22 cellular contexts compared by ENCODE assay signal in the genomic region with DNA sequence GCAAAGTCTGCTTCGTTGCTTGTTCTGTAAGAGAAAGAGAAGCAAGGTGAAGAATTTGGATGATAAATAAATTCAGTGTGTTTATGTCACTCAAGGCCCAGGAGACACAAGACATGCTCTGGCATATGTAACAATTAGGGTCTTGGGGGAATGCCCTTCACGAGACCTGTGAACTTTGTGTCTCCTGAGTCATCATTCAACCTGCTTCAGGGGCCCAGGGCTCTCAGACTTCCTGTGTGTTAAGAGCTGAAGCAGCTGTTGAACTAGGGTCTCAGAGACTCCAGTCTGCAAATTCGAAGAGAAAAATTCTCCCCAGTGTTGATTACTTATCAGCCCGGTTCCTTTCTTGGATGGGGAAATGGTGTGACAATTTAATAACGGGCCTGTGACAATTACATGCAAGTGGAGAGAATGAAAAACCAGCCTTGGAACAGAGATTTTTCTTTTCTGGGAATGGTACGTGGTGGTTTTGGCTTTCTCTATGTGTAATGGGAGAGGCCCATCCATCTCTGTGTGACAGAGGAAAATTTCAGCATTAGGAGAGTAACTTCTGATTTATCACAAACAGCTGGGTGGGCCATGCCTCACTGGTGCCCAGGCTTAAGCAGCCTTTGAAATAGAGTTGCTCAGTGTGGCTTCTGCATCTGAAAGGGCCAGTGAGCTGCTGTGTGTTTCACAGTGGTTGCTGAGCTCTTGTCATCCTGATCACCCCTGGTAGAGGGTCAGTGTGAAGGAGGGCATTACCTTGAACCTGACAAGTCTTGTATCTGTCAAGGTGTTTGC. TPM values are rescaled to one million over a fixed set of nuclear protein-coding genes. Genes with fewer than 3 reads are reported as not detected.
DNase-seq lines count a peak whose midpoint lies in the region; ATAC-seq, FAIRE-seq and TF ChIP-seq lines count a peak whose summit lies in the region.
"Had no signal": no experiment of that assay in that cellular context is flagged by ENCODE, and none has a peak within 500 bp of the region (broad histone marks: within the 10 kb centered on the region; RNA-seq: fewer than 3 reads in every experiment).

No MANE protein-coding gene starts in this region.

- H3K79me1 ChIP-seq in H1 (ENCODE audit: low read depth, low read length) = peaks cover 4% of the 10 kb centered on the region; the same call in 1 of the 2 replicates

- no peak overlapping the region for H3K4me2 ChIP-seq in H1 (ENCODE audit: insufficient read depth in 1 of 2, low read depth in 2 of 2, low read length in 2 of 2)
- H3K4me2 ChIP-seq: A549; BLaER1 treated with 17β-estradiol and CSF1 and Interleukin-3, amounts not matched to agents 10 nM and 100 nM had no signal

- H2BK15ac ChIP-seq in H1 (ENCODE audit: low read length) = no peak overlapping the region

- H3K56ac ChIP-seq in H1 (replicated peaks; ENCODE audit: insufficient read length, low read depth, low read length) = no peak overlapping the region

- H4K5ac ChIP-seq in H1 (ENCODE audit: insufficient read length, low read depth, low read length) = no peak overlapping the region

- H4K91ac ChIP-seq in H1 (replicated peaks; ENCODE audit: insufficient read length, low read length) = no peak overlapping the region

- no peak overlapping the region for H3K23ac ChIP-seq in H1 (ENCODE audit: insufficient read length)

- H3K9ac ChIP-seq in H1 (replicated peaks in 1 of 4; ENCODE audit: extremely low read depth in 1 of 4, low read depth in 3 of 4, low read length in 3 of 4) = peak overlapping the region in 1 of 4 experiments; percentile 28; a peak in 1 of 7 replicates
- H3K9ac ChIP-seq: BLaER1 treated with 17β-estradiol and CSF1 and Interleukin-3, amounts not matched to agents 10 nM and 100 nM had no signal

- H3K36me3 Mint-ChIP-seq in nephron (ENCODE audit: low read depth) (peaks cover 4% of the 10 kb centered on the region), immature natural killer cell (no peaks in the 10 kb centered on the region)

- ATAC-seq in heart right ventricle = no peak
- no peak for ATAC-seq in GM21529 (IDR thresholded peaks at IDR 0.05; ENCODE audit: unreplicated experiment)
- ATAC-seq: A549, left cardiac atrium had no signal

- no peak for TF ChIP-seq RAD21 in H1 (IDR thresholded peaks at IDR 0.05 in 1 of 2, conservative IDR thresholded peaks at IDR 0.05 in 1 of 2; ENCODE audit: low read depth in 2 of 2, low read length in 2 of 2)

- H3K36me3 ChIP-seq in cardiac muscle cell (no peaks in the 10 kb centered on the region), heart right ventricle (no peaks in the 10 kb centered on the region), H1 (ENCODE audit: control insufficient read depth in 2 of 4, insufficient read depth in 4 of 4, low read length in 3 of 4) (no peaks in the 10 kb centered on the region), uterus (no peaks in the 10 kb centered on the region)
- H3K36me3 ChIP-seq: tibial artery had no signal

- H2BK20ac ChIP-seq in H1 (ENCODE audit: low read length) = peak overlapping the region; percentile 36; the same call in 1 of the 2 replicates

- no peak for DNase-seq in cardiac muscle cell (ENCODE audit: low read depth in 1 of 2, low spot score in 1 of 2)
- no peak for DNase-seq in heart right ventricle
- no peak for DNase-seq in H1 (ENCODE audit: low read depth in 1 of 2, low spot score in 2 of 2)
- DNase-seq in uterus = no peak
- no peak for DNase-seq in frontal cortex (ENCODE audit: low spot score in 2 of 2)
- DNase-seq in immature natural killer cell = no peak
- DNase-seq: activated CD8-positive, alpha-beta memory T cell treated with anti-CD3 and anti-CD28 coated beads, Interleukin-2, amount 50 U/mL, for 48 hours; activated effector memory CD4-positive, alpha-beta T cell treated with anti-CD3 and anti-CD28 coated beads, Interleukin-2, amount 50 U/mL, for 16 hours; KBM-7; left cardiac atrium; NCI-H2171; NCI-H524; stimulated activated CD4-positive, alpha-beta T cell treated with anti-CD3 and anti-CD28 coated beads, Interleukin-4, amount 100 ng/mL, for 4 hours; T-helper 9 cell; tibial artery had no signal

- H3K14ac ChIP-seq in H1 (ENCODE audit: insufficient read length) = no peak overlapping the region

- no peak overlapping the region for H3K4ac ChIP-seq in H1 (replicated peaks; ENCODE audit: insufficient read length, low read depth, low read length)

- no peak for TF ChIP-seq POLR2A in H1 (IDR thresholded peaks at IDR 0.05; ENCODE audit: control extremely low read depth in 1 of 2, low read depth in 2 of 2, low read length in 2 of 2)
- no peak for TF ChIP-seq POLR2A in uterus (IDR thresholded peaks at IDR 0.05)

- H3K27me3 ChIP-seq in cardiac muscle cell = no peaks in the 10 kb centered on the region
- H3K27me3 ChIP-seq in heart right ventricle = peaks cover 0 to 5% (median 0%) of the 10 kb centered on the region in 7 donors
- no peaks in the 10 kb centered on the region for H3K27me3 ChIP-seq in H1 (replicated peaks in 1 of 4; ENCODE audit: control insufficient read depth in 3 of 4, extremely low read depth in 1 of 4, insufficient read depth in 3 of 4, low read length in 3 of 4)
- no peaks in the 10 kb centered on the region for H3K27me3 ChIP-seq in uterus
- H3K27me3 ChIP-seq: BLaER1 treated with 17β-estradiol and CSF1 and Interleukin-3, amounts not matched to agents 10 nM and 100 nM had no signal

- peaks cover 31% of the 10 kb centered on the region for H3K4me1 ChIP-seq in cardiac muscle cell (ENCODE audit: low read depth)
- H3K4me1 ChIP-seq in heart right ventricle = no peaks in the 10 kb centered on the region
- peaks cover 10 to 25% (median 23%) of the 10 kb centered on the region in 4 experiments; a peak in 6 of 7 replicates for H3K4me1 ChIP-seq in H1 (replicated peaks in 1 of 4; ENCODE audit: control insufficient read depth in 3 of 4, insufficient read depth in 4 of 4, low read length in 3 of 4)
- H3K4me1 ChIP-seq in uterus = no peaks in the 10 kb centered on the region
- H3K4me1 ChIP-seq: tibial artery had no signal

- TF ChIP-seq CTCF in cardiac muscle cell (IDR thresholded peaks at IDR 0.05; ENCODE audit: low read depth, low read length) = no peak
- TF ChIP-seq CTCF in heart right ventricle (IDR thresholded peaks at IDR 0.05) = no peak
- no peak for TF ChIP-seq CTCF in H1 (IDR thresholded peaks at IDR 0.05; ENCODE audit: control extremely low read depth in 1 of 3, insufficient read depth in 1 of 3, low read depth in 1 of 3, low read length in 3 of 3)
- TF ChIP-seq CTCF in nephron (IDR thresholded peaks at IDR 0.05; ENCODE audit: unreplicated experiment in 3 of 3) = no peak
- no peak for TF ChIP-seq CTCF in uterus (IDR thresholded peaks at IDR 0.05)

- intact Hi-C loops in heart right ventricle (cut with DNase I) (no loop called here), uterus (cut with DNase I; ENCODE audit: low total_unique reads) (no loop called here)

- H4K20me1 ChIP-seq in H1 (replicated peaks in 1 of 2; ENCODE audit: control insufficient read depth in 1 of 2, insufficient read depth in 2 of 2, low read length in 2 of 2) = no peaks in the 10 kb centered on the region
- H4K20me1 ChIP-seq: BLaER1 treated with 17β-estradiol and CSF1 and Interleukin-3, amounts not matched to agents 10 nM and 100 nM had no signal

- H3K4me1 Mint-ChIP-seq in nephron (peaks cover 74% of the 10 kb centered on the region), immature natural killer cell (no peaks in the 10 kb centered on the region)

- H2AFZ ChIP-seq in H1 (ENCODE audit: low read length) = no peak overlapping the region

- H3K79me2 ChIP-seq in H1 (ENCODE audit: control insufficient read depth in 1 of 2, insufficient read depth in 2 of 2, low read length in 2 of 2) = peaks cover 0 to 6% of the 10 kb centered on the region in 2 experiments; a peak in 1 of 4 replicates

- H3K27ac Mint-ChIP-seq in nephron (peak overlapping the region; percentile 75 to 85 (median 85)), immature natural killer cell (no peak overlapping the region)
- H3K27ac Mint-ChIP-seq: stimulated activated naive CD8-positive, alpha-beta T cell treated with anti-CD3 and anti-CD28 coated beads, Interleukin-15, Interleukin-2, amounts not matched to agents 100 ng/mL and 50 ng/mL, for 24 hours had no signal

- WGBS in heart right ventricle, 2 donors = 76 to 77% methylated on average over 6 of the region's 6 CpGs
- 86% methylated on average over 6 of the region's 6 CpGs; no CpG with 5 or more reads in 1 of the 2 experiments for WGBS in H1 (ENCODE audit: extremely low coverage in 1 of 2, insufficient coverage in 1 of 2, insufficient read length in 1 of 2, insufficient replicate concordance in 2 of 2, low coverage in 1 of 2, low lambda C conversion rate in 2 of 2, missing lambda C conversion rate in 1 of 2), 2 experiments

- FAIRE-seq in H1 (lab: Jason Lieb, UNC) (no peak), frontal cortex (lab: Jason Lieb, UNC) (no peak)
- FAIRE-seq: A549, H54 had no signal

- H3K4me3 Mint-ChIP-seq in nephron = peak overlapping the region in 2 of 3 experiments; percentile 15 to 26
- H3K4me3 Mint-ChIP-seq in immature natural killer cell = no peak overlapping the region
- H3K4me3 Mint-ChIP-seq: stimulated activated naive CD8-positive, alpha-beta T cell treated with anti-CD3 and anti-CD28 coated beads, Interleukin-15, Interleukin-2, amounts not matched to agents 100 ng/mL and 50 ng/mL, for 24 hours had no signal

- H3K9me3 ChIP-seq in cardiac muscle cell (ENCODE audit: low read depth) (no peaks in the 10 kb centered on the region), heart right ventricle (no peaks in the 10 kb centered on the region), H1 (ENCODE audit: insufficient read depth in 2 of 2, low read depth in 1 of 2, low read length in 1 of 2) (no peaks in the 10 kb centered on the region), uterus (no peaks in the 10 kb centered on the region)
- H3K9me3 ChIP-seq: A549, tibial artery had no signal

- H3K23me2 ChIP-seq in H1 (ENCODE audit: low read depth, low read length) = no peaks in the 10 kb centered on the region; the same call in 1 of the 2 replicates

- POLR2A ChIA-PET in H1 (lab: Charles Lee; ENCODE audit: partially characterized antibody) = interaction anchor here (0.8 to 1.5 kb wide), 3 partner anchors 11 to 552 kb away, joined by 3 to 6 read pairs (median 3); no protein-coding TSS in a partner anchor

- no peak overlapping the region for H3K4me3 ChIP-seq in cardiac muscle cell
- H3K4me3 ChIP-seq in heart right ventricle = no peak overlapping the region
- no peak overlapping the region for H3K4me3 ChIP-seq in H1 (ENCODE audit: extremely low read depth in 1 of 4, insufficient read depth in 2 of 4, low read depth in 3 of 4, low read length in 4 of 4)
- H3K4me3 ChIP-seq in uterus = no peak overlapping the region
- H3K4me3 ChIP-seq: A549; BLaER1 treated with 17β-estradiol and CSF1 and Interleukin-3, amounts not matched to agents 10 nM and 100 nM; coronary artery; tibial artery had no signal

- CTCF ChIA-PET in H1 (lab: Charles Lee; ENCODE audit: partially characterized antibody) = interaction anchor here (1.3 to 5.7 kb wide), 4 partner anchors 15 to 113 kb away, joined by 3 to 42 read pairs (median 12); a partner anchor contains a TSS

- no peak overlapping the region; the same call in 1 of the 2 replicates for H2AK5ac ChIP-seq in H1 (ENCODE audit: low read depth, low read length)

- no peak overlapping the region for H2BK5ac ChIP-seq in H1 (ENCODE audit: low read depth, low read length)

- H3K27ac ChIP-seq in cardiac muscle cell (peak overlapping the region; percentile 67), heart right ventricle (no peak overlapping the region), H1 (ENCODE audit: low read depth, low read length) (no peak overlapping the region), uterus (peak overlapping the region; percentile 72 to 83)
- H3K27ac ChIP-seq: A549; BLaER1 treated with 17β-estradiol and CSF1 and Interleukin-3, amounts not matched to agents 10 nM and 100 nM; coronary artery; tibial artery had no signal

- H3K18ac ChIP-seq in H1 (ENCODE audit: extremely low read depth, low read length) = peak overlapping the region; percentile 42; the same call in 1 of the 2 replicates

- no peak for TF ChIP-seq EP300 in H1 (IDR thresholded peaks at IDR 0.05; ENCODE audit: borderline replicate concordance in 1 of 2, low read depth in 2 of 2, low read length in 2 of 2)

- H3K9me3 Mint-ChIP-seq in nephron (no peaks in the 10 kb centered on the region), immature natural killer cell (peaks cover 0 to 2% (median 0%) of the 10 kb centered on the region in 6 donors)
- H3K9me3 Mint-ChIP-seq: stimulated activated naive CD8-positive, alpha-beta T cell treated with anti-CD3 and anti-CD28 coated beads, Interleukin-15, Interleukin-2, amounts not matched to agents 100 ng/mL and 50 ng/mL, for 24 hours had no signal

- H3K27me3 Mint-ChIP-seq in nephron (ENCODE audit: low read depth) (no peaks in the 10 kb centered on the region), immature natural killer cell (ENCODE audit: low read depth in 3 of 3) (peaks cover 3 to 6% (median 4%) of the 10 kb centered on the region in 3 donors)

- no peak overlapping the region for H2BK120ac ChIP-seq in H1 (replicated peaks; ENCODE audit: low read depth, low read length)

- H4K8ac ChIP-seq in H1 (ENCODE audit: extremely low read depth, insufficient read depth, low read length) = no peak overlapping the region

- peak overlapping the region; percentile 40; the same call in 1 of the 2 replicates for H2BK12ac ChIP-seq in H1 (ENCODE audit: low read depth, low read length)

RNA-seq across cellular contexts. Expression of a gene that starts 22.4 kb away (rescaled TPM):
- total RNA-seq in cardiac muscle cell (6.7 and 8.0 TPM in 2 replicates), heart right ventricle (under 1 TPM in 9 of 10 donors, not detected in 1; 0.04 to 0.81 (median 0.10) TPM), uterus (1 to 10 TPM; 1.5 to 8.8 (median 4.6) TPM), frontal cortex (7.7 TPM)
- polyA plus RNA-seq in cardiac muscle cell (9.2 and 13.2 TPM in 2 replicates), heart right ventricle (under 1 TPM in 1 of 2 donors, not detected in 1; 0.14 TPM), H1 (2011; rRNA removed) (1.9 and 2.6 TPM in 2 replicates), immature natural killer cell (not detected)
- 10.2 and 16.7 TPM in 2 replicates for total RNA-seq in H1 (2021; fragmentation: NEBNext Ultra II Directional; extraction: Animal tissue kit (Norgen Biotek cat#: 25700))
- polyA plus RNA-seq in H1 (2011; cell fraction: cytosol; rRNA removed) = 3.1 TPM
- polyA plus RNA-seq in H1 (2011; cell fraction: nucleus; rRNA removed) = 3.9 TPM
- 3.4 to 5.2 TPM (median 4.6 TPM) in 4 replicates for polyA plus RNA-seq in H1 (2012, experiment 1 of 2)
- polyA plus RNA-seq in H1 (2012, experiment 2 of 2) = 1.9 TPM
- polyA plus RNA-seq in H1 (2013, experiment 1 of 2) = 3.2 TPM
- polyA plus RNA-seq in H1 (2013, experiment 2 of 2) = 3.0 TPM
- polyA minus RNA-seq in H1 (2011; rRNA and poly(A)+ RNA removed) = 4.3 and 6.1 TPM in 2 replicates
- 3.5 TPM for polyA minus RNA-seq in H1 (2011; cell fraction: cytosol; rRNA and poly(A)+ RNA removed)
- 3.7 TPM for polyA minus RNA-seq in H1 (2011; cell fraction: nucleus; rRNA and poly(A)+ RNA removed)

Comparison
In these comparisons a context has a peak if more than half of its experiments do, and no peak if none do; other contexts are left out.
1. H3K27ac ChIP-seq: peak in cardiac muscle cell (single experiment) and uterus (2 of 2); none in heart right ventricle (0 of 10) and H1 (single experiment).
2. H3K27ac Mint-ChIP-seq: peak in nephron (3 of 3); none in immature natural killer cell (0 of 6).
3. H3K4me3 Mint-ChIP-seq: peak in nephron (2 of 3); none in immature natural killer cell (0 of 5).